ENCODE assay signal across 3 cellular contexts in genomic region chr1:173701299-173701698, GRCh38. TPM values are rescaled to one million over a fixed set of nuclear protein-coding genes. Genes with fewer than 3 reads are reported as not detected.
"Had no signal": no experiment of that assay in that cellular context is flagged by ENCODE, and none has a peak within 500 bp of the region (broad histone marks: within the 10 kb centered on the region; RNA-seq: fewer than 3 reads in every experiment).

No MANE protein-coding gene starts in this region.

RNA-seq across cellular contexts. Expression of gene ANKRD45, which starts 31.6 kb away (rescaled TPM):
- total RNA-seq: HepG2 had no signal
- polyA plus RNA-seq: HepG2, IgD-negative memory B cell, IMR-90 had no signal
